In the genomic region with DNA sequence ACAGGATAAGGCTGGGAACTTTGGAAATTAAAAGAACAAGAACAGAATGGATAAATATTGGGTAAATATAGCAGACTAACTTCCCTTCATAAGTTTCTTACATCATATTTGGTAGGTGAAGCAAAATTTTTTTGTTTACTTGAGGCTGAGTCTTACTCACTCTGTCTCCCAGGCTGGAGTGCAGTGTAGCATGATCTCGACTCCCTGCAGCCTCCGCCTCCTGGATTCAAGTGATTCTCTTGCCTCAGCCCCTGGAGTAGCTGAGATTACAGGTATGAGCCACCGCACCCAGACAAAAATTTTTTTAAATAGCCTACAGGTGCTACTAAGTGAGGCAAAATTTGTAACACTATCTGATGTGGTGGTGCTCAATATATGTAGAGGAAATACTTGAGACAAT, we compare ENCODE assay signal across 20 cellular contexts. TPM values are rescaled to one million over a fixed set of nuclear protein-coding genes. Genes with fewer than 3 reads are reported as not detected.
DNase-seq lines count a peak whose midpoint lies in the region; ATAC-seq and TF ChIP-seq lines count a peak whose summit lies in the region.
"Had no signal": no experiment of that assay in that cellular context is flagged by ENCODE, and none has a peak within 500 bp of the region (broad histone marks: within the 10 kb centered on the region; RNA-seq: fewer than 3 reads in every experiment).

No MANE protein-coding gene starts in this region.

- TF ChIP-seq CTCF in HEK293 (tag by site-specific recombination; IDR thresholded peaks at IDR 0.05) (no peak), epithelial cell of esophagus (IDR thresholded peaks at IDR 0.05; ENCODE audit: insufficient read depth, low read depth, low read length, missing control alignments) (no peak), neutrophil (IDR thresholded peaks at IDR 0.05) (no peak), osteoblast (IDR thresholded peaks at IDR 0.05; ENCODE audit: extremely low read depth, low read depth, low read length) (no peak)

- H2AFZ ChIP-seq in osteoblast (ENCODE audit: low read length): no peak overlapping the region

- no peaks in the 10 kb centered on the region for H3K36me3 ChIP-seq in HEK293 (ENCODE audit: control insufficient read depth in 2 of 2, insufficient read depth in 1 of 2, low read length in 2 of 2)
- peaks cover 5% of the 10 kb centered on the region for H3K36me3 ChIP-seq in neutrophil
- H3K36me3 ChIP-seq in osteoblast (ENCODE audit: insufficient read depth, low read length): no peaks in the 10 kb centered on the region
- H3K36me3 ChIP-seq: transverse colon had no signal

- no peak for ATAC-seq in stimulated activated effector memory CD8-positive, alpha-beta T cell treated with anti-CD3 and anti-CD28 coated beads, Interleukin-12 subunit alpha, Interleukin-12 subunit beta, amount 100 ng/mL, for 72 hours
- ATAC-seq: Right ventricle myocardium inferior; stimulated activated naive CD8-positive, alpha-beta T cell treated with anti-CD3 and anti-CD28 coated beads, Interleukin-15, Interleukin-2, amounts not matched to agents 100 U/mL and 50 U/mL, for 24 hours had no signal

- H3K9me3 Mint-ChIP-seq in stimulated activated effector memory CD8-positive, alpha-beta T cell treated with anti-CD3 and anti-CD28 coated beads, Interleukin-12 subunit alpha, Interleukin-12 subunit beta, amount 100 ng/mL, for 72 hours: no peaks in the 10 kb centered on the region
- H3K9me3 Mint-ChIP-seq: central memory CD8-positive, alpha-beta T cell; nephron progenitor cell had no signal

- H3K4me3 Mint-ChIP-seq in stimulated activated effector memory CD8-positive, alpha-beta T cell treated with anti-CD3 and anti-CD28 coated beads, Interleukin-12 subunit alpha, Interleukin-12 subunit beta, amount 100 ng/mL, for 72 hours: no peak overlapping the region
- H3K4me3 Mint-ChIP-seq: central memory CD8-positive, alpha-beta T cell; nephron progenitor cell had no signal

- H3K4me3 ChIP-seq in HEK293 (ENCODE audit: low read depth, low read length): no peak overlapping the region
- no peak overlapping the region for H3K4me3 ChIP-seq in epithelial cell of esophagus (ENCODE audit: low read length)
- H3K4me3 ChIP-seq in neutrophil (ENCODE audit: low read depth in 1 of 2, low read length in 1 of 2): no peak overlapping the region
- H3K4me3 ChIP-seq in osteoblast (ENCODE audit: insufficient read depth, low read length): no peak overlapping the region
- H3K4me3 ChIP-seq: transverse colon had no signal

- no peaks in the 10 kb centered on the region for H3K4me1 Mint-ChIP-seq in stimulated activated effector memory CD8-positive, alpha-beta T cell treated with anti-CD3 and anti-CD28 coated beads, Interleukin-12 subunit alpha, Interleukin-12 subunit beta, amount 100 ng/mL, for 72 hours
- H3K4me1 Mint-ChIP-seq: central memory CD8-positive, alpha-beta T cell; nephron progenitor cell had no signal

- H3K27ac Mint-ChIP-seq in stimulated activated effector memory CD8-positive, alpha-beta T cell treated with anti-CD3 and anti-CD28 coated beads, Interleukin-12 subunit alpha, Interleukin-12 subunit beta, amount 100 ng/mL, for 72 hours: no peak overlapping the region
- H3K27ac Mint-ChIP-seq: nephron progenitor cell, progenitor cell of endocrine pancreas had no signal

- no peaks in the 10 kb centered on the region for H3K79me2 ChIP-seq in osteoblast (ENCODE audit: insufficient read depth, low read length)

- H3K27ac ChIP-seq in HEK293 (ENCODE audit: extremely low read depth, low read depth, low read length) (no peak overlapping the region), neutrophil (peak overlapping the region; percentile 20), osteoblast (ENCODE audit: low read depth, low read length) (no peak overlapping the region)
- H3K27ac ChIP-seq: transverse colon had no signal

- H3K27me3 ChIP-seq in neutrophil (no peaks in the 10 kb centered on the region), osteoblast (ENCODE audit: insufficient read depth, low read length) (no peaks in the 10 kb centered on the region)
- H3K27me3 ChIP-seq: transverse colon had no signal

- H3K4me1 ChIP-seq in HEK293 (ENCODE audit: control insufficient read depth, insufficient read depth, low read length) (no peaks in the 10 kb centered on the region), neutrophil (ENCODE audit: control insufficient read depth in 1 of 2, insufficient read depth in 1 of 2, low read depth in 1 of 2, low read length in 1 of 2) (peaks cover 15 to 33% of the 10 kb centered on the region in 2 experiments), osteoblast (ENCODE audit: insufficient read depth, low read length) (no peaks in the 10 kb centered on the region)
- H3K4me1 ChIP-seq: transverse colon had no signal

- DNase-seq in NCI-H2107 (lab: John Stamatoyannopoulos, UW) (peak; percentile 54), epithelial cell of esophagus (ENCODE audit: low read depth) (peak; percentile 74), SHP77 treated with DMSO at 0.1 percent for 48 hours (lab: John Stamatoyannopoulos, UW) (no peak), osteoblast (ENCODE audit: insufficient read length, low spot score, missing footprints) (no peak)
- no peak for DNase-seq in stimulated activated effector memory CD8-positive, alpha-beta T cell treated with anti-CD3 and anti-CD28 coated beads, Interleukin-12 subunit alpha, Interleukin-12 subunit beta, amount 100 ng/mL, for 72 hours (ENCODE audit: low spot score in 2 of 2)
- DNase-seq: activated gamma-delta T cell; aorta; GOT3; left cardiac atrium; NCI-H1930; NCI-H524 treated with DMSO at 0.1 percent for 48 hours; nephron progenitor cell; stimulated activated naive CD8-positive, alpha-beta T cell treated with anti-CD3 and anti-CD28 coated beads, Interleukin-15, Interleukin-2, amounts not matched to agents 100 U/mL and 50 U/mL, for 24 hours; SW 1271; transverse colon had no signal

- H3K9me3 ChIP-seq in HEK293 (ENCODE audit: control insufficient read depth, insufficient read depth, low read depth, low read length) (no peaks in the 10 kb centered on the region), neutrophil (no peaks in the 10 kb centered on the region), osteoblast (ENCODE audit: low read depth, low read length) (no peaks in the 10 kb centered on the region)
- H3K9me3 ChIP-seq: transverse colon had no signal

- H3K36me3 Mint-ChIP-seq in stimulated activated effector memory CD8-positive, alpha-beta T cell treated with anti-CD3 and anti-CD28 coated beads, Interleukin-12 subunit alpha, Interleukin-12 subunit beta, amount 100 ng/mL, for 72 hours: peaks cover 13% of the 10 kb centered on the region

- H3K4me2 ChIP-seq in osteoblast (ENCODE audit: insufficient read depth, low read length): no peak overlapping the region

- CTCF ChIA-PET in HEK293 (lab: Yijun Ruan, JAX): no interaction called here

- no peaks in the 10 kb centered on the region for H4K20me1 ChIP-seq in osteoblast (ENCODE audit: insufficient read depth, low read length)

- POLR2A ChIA-PET in HEK293 (lab: Yijun Ruan, JAX): interaction anchor here (0.6 kb wide), 1 partner anchor 47 kb away, joined by 5 read pairs; no protein-coding TSS in a partner anchor

TF ChIP-seq in HEK293, 187 proteins besides CTCF, POLR2A, EP300 and RAD21:
- peak; percentile 53; the same call in 1 of the 2 replicates for TF ChIP-seq ZNF394 (tag by site-specific recombination; IDR thresholded peaks at IDR 0.05; ENCODE audit: borderline replicate concordance)
- no peak for TF ChIP-seq ZNF596 (tag by site-specific recombination; IDR thresholded peaks at IDR 0.05)

RNA-seq across cellular contexts. Expression of a gene that starts 50.7 kb away (rescaled TPM):
- total RNA-seq in osteoblast: 40.2 and 42.1 TPM in 2 replicates

Comparison
In these comparisons a context has a peak if more than half of its experiments do, and no peak if none do; other contexts are left out.
1. DNase-seq: peak in NCI-H2107 (single experiment) and epithelial cell of esophagus (single experiment); none in SHP77 treated with DMSO at 0.1 percent for 48 hours (single experiment), osteoblast (single experiment) and stimulated activated effector memory CD8-positive, alpha-beta T cell treated with anti-CD3 and anti-CD28 coated beads, Interleukin-12 subunit alpha, Interleukin-12 subunit beta, amount 100 ng/mL, for 72 hours (0 of 2).